ENCODE assay signal across 8 cellular contexts in the genomic region with DNA sequence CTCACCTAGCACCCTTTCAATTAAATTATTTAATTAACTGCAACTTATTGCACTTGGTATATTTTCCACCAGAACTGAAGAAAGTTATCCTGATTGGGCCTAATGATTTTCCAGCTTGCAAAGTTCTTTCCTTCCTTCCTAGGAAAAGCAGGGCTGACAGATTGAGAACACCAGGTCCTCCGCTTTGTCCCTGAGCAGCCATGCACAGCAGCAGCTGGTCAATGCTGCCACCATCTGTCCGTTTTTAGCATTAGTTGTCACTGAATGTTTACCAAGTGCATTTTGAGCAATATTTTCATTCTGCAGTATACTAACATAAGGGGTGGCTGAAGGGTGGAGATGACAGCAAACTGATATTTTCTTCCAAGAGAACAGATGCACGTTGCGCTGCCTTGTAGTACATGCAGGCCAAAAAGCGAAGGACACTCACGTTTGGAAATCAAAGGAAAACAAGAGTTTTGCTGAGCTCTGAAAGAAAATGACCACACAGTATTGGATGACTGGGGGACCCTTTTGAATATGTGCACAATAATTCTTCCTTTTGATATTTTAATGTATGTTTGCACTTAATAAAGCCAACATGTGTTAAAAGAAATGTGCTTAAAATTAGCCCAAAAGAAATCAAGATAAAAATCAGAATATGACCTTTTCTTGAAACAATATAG.
A peak's percentile ranks its signal among the peaks of the same experiment; 100 is the strongest.
DNase-seq lines count a peak whose midpoint lies in the region; ATAC-seq and TF ChIP-seq lines count a peak whose summit lies in the region.
"Had no signal": no experiment of that assay in that cellular context is flagged by ENCODE, and none has a peak within 500 bp of the region (broad histone marks: within the 10 kb centered on the region; RNA-seq: fewer than 3 reads in every experiment).

No MANE protein-coding gene starts in this region.

- no peaks in the 10 kb centered on the region for H3K79me2 ChIP-seq in GM23338 (replicated peaks; ENCODE audit: insufficient read depth)

- peaks cover 19% of the 10 kb centered on the region for H3K4me1 ChIP-seq in GM23338 (ENCODE audit: insufficient read depth)

- TF ChIP-seq CTCF in GM10266 (IDR thresholded peaks at IDR 0.05; ENCODE audit: control insufficient read depth, insufficient read depth, low read depth, missing control alignments) = peak; percentile 53
- TF ChIP-seq CTCF in GM23338 (conservative IDR thresholded peaks at IDR 0.05; ENCODE audit: low read depth in 2 of 2) = peak; percentile 92 to 97

- no peaks in the 10 kb centered on the region for H3K9me2 ChIP-seq in GM23338 (ENCODE audit: insufficient read depth)

- H3K27me3 ChIP-seq in GM23338 (ENCODE audit: insufficient read depth) = no peaks in the 10 kb centered on the region

- H3K9me3 Mint-ChIP-seq in GM23338 = no peaks in the 10 kb centered on the region
- H3K9me3 Mint-ChIP-seq: central memory CD8-positive, alpha-beta T cell had no signal

- H2AFZ ChIP-seq in GM23338 = peak overlapping the region; percentile 40

- H3K4me3 ChIP-seq in GM23338 = no peak overlapping the region

- no peaks in the 10 kb centered on the region for H4K20me1 ChIP-seq in GM23338 (replicated peaks; ENCODE audit: insufficient read depth)

- no peaks in the 10 kb centered on the region for H3K36me3 Mint-ChIP-seq in GM23338 (ENCODE audit: low read depth)

- peaks cover 11% of the 10 kb centered on the region; the same call in 2 of the 3 replicates for H3K4me1 Mint-ChIP-seq in GM23338
- H3K4me1 Mint-ChIP-seq: central memory CD8-positive, alpha-beta T cell had no signal

- no peaks in the 10 kb centered on the region for H3K36me3 ChIP-seq in GM23338 (ENCODE audit: insufficient read depth)

- peaks cover 4% of the 10 kb centered on the region for H3K27me3 Mint-ChIP-seq in GM23338 (ENCODE audit: insufficient read depth, low read depth, poor library complexity)

- no peak overlapping the region for H3K27ac Mint-ChIP-seq in GM23338

- DNase-seq in GM10266 (ENCODE audit: extremely low spot score) (peak; percentile 33), GM23338 (ENCODE audit: low spot score) (peak; percentile 80), NCI-H1092 (lab: John Stamatoyannopoulos, UW) (peak; percentile 67), fibroblast of peridontal ligament (ENCODE audit: extremely low read depth) (peak; percentile 88), nucleus accumbens (lab: John Stamatoyannopoulos, UW) (peak in 46 of 56 donors; percentile 2 to 76 (median 28))

- ATAC-seq in GM23338 = peak; percentile 87
- peak; percentile 97 for ATAC-seq in SK-N-SH treated with all-trans-retinoic acid at 6 μM for 48 hours
- ATAC-seq in HG03039 (IDR thresholded peaks at IDR 0.05; ENCODE audit: unreplicated experiment) = no peak

- H3K4me2 ChIP-seq in GM23338 = no peak overlapping the region

- no peak overlapping the region for H3K27ac ChIP-seq in GM23338 (ENCODE audit: low read depth)

- H3F3A ChIP-seq in GM23338 (replicated peaks; ENCODE audit: low read depth) = no peaks in the 10 kb centered on the region

- no peak overlapping the region for H3K4me3 Mint-ChIP-seq in GM23338
- H3K4me3 Mint-ChIP-seq: central memory CD8-positive, alpha-beta T cell had no signal

TF ChIP-seq in GM23338, 12 proteins besides CTCF, POLR2A, EP300 and RAD21 (continues in another document):
- TF ChIP-seq CREB1 (CRISPR knock-in tag; IDR thresholded peaks at IDR 0.05; ENCODE audit: low read depth) (peak; percentile 13; the same call in 1 of the 2 replicates), NANOG (IDR thresholded peaks at IDR 0.05; ENCODE audit: borderline replicate concordance) (no peak), STAT1 (IDR thresholded peaks at IDR 0.05; ENCODE audit: unreplicated experiment) (no peak), POLR2AphosphoS5 (IDR thresholded peaks at IDR 0.05; ENCODE audit: low read depth) (no peak)

TF ChIP-seq in SK-N-SH treated with all-trans-retinoic acid at 6 μM for 48 hours, 23 proteins besides CTCF, POLR2A, EP300 and RAD21:
- TF ChIP-seq BACH2 (CRISPR knock-in tag; IDR thresholded peaks at IDR 0.05; ENCODE audit: borderline replicate concordance) (no peak), ZFP3 (CRISPR knock-in tag; IDR thresholded peaks at IDR 0.05) (no peak), ESRRG (CRISPR knock-in tag; IDR thresholded peaks at IDR 0.05) (no peak), ISL1 (CRISPR knock-in tag; IDR thresholded peaks at IDR 0.05) (no peak), ZNF565 (CRISPR knock-in tag; conservative IDR thresholded peaks at IDR 0.05; ENCODE audit: low read depth) (no peak), ZNF70 (CRISPR knock-in tag; IDR thresholded peaks at IDR 0.05) (no peak), ZFP30 (CRISPR knock-in tag; IDR thresholded peaks at IDR 0.05) (no peak), TOX (CRISPR knock-in tag; IDR thresholded peaks at IDR 0.05; ENCODE audit: borderline replicate concordance) (no peak), ZC3H10 (CRISPR knock-in tag; IDR thresholded peaks at IDR 0.05) (no peak), TCF4 (CRISPR knock-in tag; IDR thresholded peaks at IDR 0.05; ENCODE audit: borderline replicate concordance) (no peak), RARB (CRISPR knock-in tag; IDR thresholded peaks at IDR 0.05) (no peak)
- TF ChIP-seq, protein P1, sequence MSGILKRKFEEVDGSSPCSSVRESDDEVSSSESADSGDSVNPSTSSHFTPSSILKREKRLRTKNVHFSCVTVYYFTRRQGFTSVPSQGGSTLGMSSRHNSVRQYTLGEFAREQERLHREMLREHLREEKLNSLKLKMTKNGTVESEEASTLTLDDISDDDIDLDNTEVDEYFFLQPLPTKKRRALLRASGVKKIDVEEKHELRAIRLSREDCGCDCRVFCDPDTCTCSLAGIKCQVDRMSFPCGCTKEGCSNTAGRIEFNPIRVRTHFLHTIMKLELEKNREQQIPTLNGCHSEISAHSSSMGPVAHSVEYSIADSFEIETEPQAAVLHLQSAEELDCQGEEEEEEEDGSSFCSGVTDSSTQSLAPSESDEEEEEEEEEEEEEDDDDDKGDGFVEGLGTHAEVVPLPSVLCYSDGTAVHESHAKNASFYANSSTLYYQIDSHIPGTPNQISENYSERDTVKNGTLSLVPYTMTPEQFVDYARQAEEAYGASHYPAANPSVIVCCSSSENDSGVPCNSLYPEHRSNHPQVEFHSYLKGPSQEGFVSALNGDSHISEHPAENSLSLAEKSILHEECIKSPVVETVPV (CRISPR knock-in tag; IDR thresholded peaks at IDR 0.05) = no peak
TF ChIP-seq in SK-N-SH treated with all-trans-retinoic acid at 6 μM for 48 hours: peak in this region for 0.

Comparison
In these comparisons a context has a peak if more than half of its experiments do, and no peak if none do; other contexts are left out.
1. DNase-seq: peak in every context shown above with its lines; median percentile 88 in fibroblast of peridontal ligament; 80 in GM23338; 67 in NCI-H1092; 33 in GM10266; 28 in nucleus accumbens.